Comparison of ENCODE assay signal across 6 cellular contexts in the genomic region with DNA sequence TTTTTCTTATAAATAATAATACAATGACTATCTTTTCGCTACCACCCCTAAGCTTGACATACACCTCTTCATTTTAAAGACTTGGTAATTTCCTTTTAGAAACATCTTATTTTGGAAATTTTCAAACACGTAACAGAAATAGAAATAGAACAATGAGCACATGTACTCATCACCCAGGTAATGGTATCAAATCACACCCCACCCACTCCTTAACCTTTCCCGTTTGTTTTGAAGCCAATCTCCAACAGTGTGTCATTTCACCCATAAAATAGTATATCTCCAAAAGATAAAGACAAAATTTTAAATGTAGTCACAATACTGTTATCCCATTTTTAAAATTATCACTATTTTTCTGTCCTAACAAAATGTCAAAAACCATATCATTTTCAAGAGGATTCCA. TPM values are rescaled to one million over a fixed set of nuclear protein-coding genes. Genes with fewer than 3 reads are reported as not detected.
"Had no signal": no experiment of that assay in that cellular context is flagged by ENCODE, and none has a peak within 500 bp of the region (broad histone marks: within the 10 kb centered on the region; RNA-seq: fewer than 3 reads in every experiment).

No MANE protein-coding gene starts in this region.

RNA-seq across cellular contexts. Expression of a gene that starts 16.6 kb away (rescaled TPM):
- total RNA-seq: activated B cell treated with CpG ODN at 0.5 μM for 24 hours; activated CD4-positive, alpha-beta memory T cell treated with anti-CD3 and anti-CD28 coated beads for 36 hours; activated CD8-positive, alpha-beta memory T cell treated with anti-CD3 and anti-CD28 coated beads, Interleukin-2, amount 10 ng/mL, durations not matched to agents 7 days and 5 days; activated naive CD4-positive, alpha-beta T cell treated with anti-CD3 and anti-CD28 coated beads for 36 hours; bronchial epithelial cell had no signal
- polyA plus RNA-seq: cardiac muscle cell had no signal
